Comparison of ENCODE assay signal across 1 cellular context in the genomic region with DNA sequence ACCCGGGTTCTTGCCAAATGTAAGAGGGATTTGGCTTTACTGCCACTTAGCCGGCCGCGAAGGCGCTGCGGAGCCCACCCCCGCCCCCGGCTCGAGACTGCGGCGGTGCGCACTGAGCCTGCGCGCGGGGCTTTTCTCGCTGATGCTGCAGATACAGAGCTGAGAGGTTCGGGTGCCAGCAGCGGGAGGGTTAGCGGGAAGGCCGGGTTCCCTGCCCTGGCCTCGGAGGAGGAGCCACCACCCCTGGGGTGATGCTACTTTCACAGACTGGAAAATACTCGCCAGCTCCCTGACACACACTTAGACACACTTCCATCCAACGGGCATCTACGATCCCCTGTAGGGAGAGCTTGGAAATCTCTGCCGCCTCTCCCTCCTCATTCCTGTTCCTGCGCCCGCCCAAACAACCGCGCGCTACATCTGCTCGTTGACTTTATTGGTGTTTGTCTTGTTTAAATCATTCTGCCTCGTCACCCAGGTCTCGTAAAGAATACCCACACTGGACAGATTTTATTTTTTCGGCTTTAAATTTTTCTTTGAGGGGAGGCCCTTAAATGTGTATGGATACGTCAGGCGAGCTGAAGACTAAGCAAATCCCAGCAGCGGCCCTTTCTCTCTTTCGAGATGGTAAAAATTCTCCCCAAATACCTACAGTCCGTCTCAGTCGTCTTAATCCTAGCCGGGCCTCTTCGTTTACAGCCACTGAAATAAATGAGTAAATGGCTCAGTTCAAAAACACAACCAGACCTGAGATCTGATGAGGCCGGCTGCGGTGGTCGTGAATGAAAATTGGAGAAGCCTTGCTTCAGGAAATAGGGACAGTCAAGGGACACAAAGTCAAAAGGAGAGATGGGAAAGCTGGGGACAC.
TF ChIP-seq lines count a peak whose summit lies in the region.

No MANE protein-coding gene starts in this region.

TF ChIP-seq in GM23338, 12 proteins besides CTCF, POLR2A, EP300 and RAD21 (continued from another document):
- no peak for TF ChIP-seq NANOG (IDR thresholded peaks at IDR 0.05; ENCODE audit: borderline replicate concordance)
- TF ChIP-seq, protein P1, sequence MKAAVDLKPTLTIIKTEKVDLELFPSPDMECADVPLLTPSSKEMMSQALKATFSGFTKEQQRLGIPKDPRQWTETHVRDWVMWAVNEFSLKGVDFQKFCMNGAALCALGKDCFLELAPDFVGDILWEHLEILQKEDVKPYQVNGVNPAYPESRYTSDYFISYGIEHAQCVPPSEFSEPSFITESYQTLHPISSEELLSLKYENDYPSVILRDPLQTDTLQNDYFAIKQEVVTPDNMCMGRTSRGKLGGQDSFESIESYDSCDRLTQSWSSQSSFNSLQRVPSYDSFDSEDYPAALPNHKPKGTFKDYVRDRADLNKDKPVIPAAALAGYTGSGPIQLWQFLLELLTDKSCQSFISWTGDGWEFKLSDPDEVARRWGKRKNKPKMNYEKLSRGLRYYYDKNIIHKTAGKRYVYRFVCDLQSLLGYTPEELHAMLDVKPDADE (IDR thresholded peaks at IDR 0.05): no peak
TF ChIP-seq in GM23338: peak in this region for 0.
